ENCODE assay signal across 9 cellular contexts in the genomic region with DNA sequence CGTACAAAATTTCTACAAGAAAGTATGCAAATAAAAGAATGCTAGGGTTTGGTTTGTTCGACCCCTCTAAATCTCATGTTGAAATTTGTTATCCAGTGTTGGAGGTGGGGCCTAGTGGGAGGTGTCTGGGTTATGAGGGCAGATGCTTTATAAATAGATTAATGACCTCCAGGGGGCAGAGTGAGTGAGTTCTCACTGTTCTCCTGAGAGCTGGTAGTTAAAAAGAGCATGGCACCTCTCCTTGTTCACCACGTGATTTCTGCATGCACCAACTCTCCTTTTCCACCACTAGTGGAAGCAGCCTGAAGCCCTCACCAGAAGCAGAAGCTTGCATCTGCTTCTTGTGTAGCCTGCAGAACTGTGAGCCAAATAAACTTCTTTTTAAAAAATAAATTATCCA. TPM values are rescaled to one million over a fixed set of nuclear protein-coding genes. Genes with fewer than 3 reads are reported as not detected.
DNase-seq lines count a peak whose midpoint lies in the region; ATAC-seq, FAIRE-seq and TF ChIP-seq lines count a peak whose summit lies in the region.
"Had no signal": no experiment of that assay in that cellular context is flagged by ENCODE, and none has a peak within 500 bp of the region (broad histone marks: within the 10 kb centered on the region; RNA-seq: fewer than 3 reads in every experiment).

No MANE protein-coding gene starts in this region.

- no peak overlapping the region for H3K27ac ChIP-seq in endothelial cell of umbilical vein (ENCODE audit: insufficient read depth, low read depth, low read length)

- CTCF ChIA-PET in endothelial cell of umbilical vein (lab: Charles Lee), result interaction anchor here (0.6 to 1.0 kb wide), 3 partner anchors 108 to 1225 kb away, joined by 3 to 7 read pairs (median 3); no protein-coding TSS in a partner anchor

- dilution Hi-C loops in endothelial cell of umbilical vein (cut with MboI; ENCODE audit: extremely low pct_ligation_motif_present, low sequenced_read_pairs), result no loop called here

- POLR2A ChIA-PET in endothelial cell of umbilical vein (lab: Charles Lee), result no interaction called here

- no peaks in the 10 kb centered on the region for H3K79me2 ChIP-seq in endothelial cell of umbilical vein (ENCODE audit: control insufficient read depth, insufficient read depth, low read length)

- peak; percentile 45 for FAIRE-seq in GM19239 (lab: Jason Lieb, UNC)
- FAIRE-seq in endothelial cell of umbilical vein (lab: Jason Lieb, UNC), result peak; percentile 12

- peak; percentile 16 for DNase-seq in Caki2 (ENCODE audit: low read depth)
- peak; percentile 13 for DNase-seq in GM19239 (ENCODE audit: insufficient read length, low spot score)
- peak; percentile 30 for DNase-seq in NCI-H82 treated with DMSO at 0.1 percent for 48 hours (lab: John Stamatoyannopoulos, UW; ENCODE audit: unreplicated experiment)
- DNase-seq in endothelial cell of umbilical vein (ENCODE audit: low read depth, low spot score), result peak; percentile 25
- no peak for DNase-seq in hypothalamus (lab: John Stamatoyannopoulos, UW)
- DNase-seq in activated T-cell treated with anti-CD3 and anti-CD28 coated beads for 4 hours, result no peak
- no peak for DNase-seq in DMS79 treated with DMSO at 0.1 percent for 48 hours (lab: John Stamatoyannopoulos, UW)

- TF ChIP-seq POLR2A in endothelial cell of umbilical vein (IDR thresholded peaks at IDR 0.05; ENCODE audit: low read depth, low read length), result no peak

- H3K27me3 ChIP-seq in endothelial cell of umbilical vein (ENCODE audit: control insufficient read depth in 2 of 2, insufficient read depth in 2 of 2, low read length in 2 of 2), result no peaks in the 10 kb centered on the region

- H3K4me1 ChIP-seq in endothelial cell of umbilical vein (ENCODE audit: control insufficient read depth, extremely low read depth, insufficient read depth, low read length), result no peaks in the 10 kb centered on the region

- no peak overlapping the region for H3K9ac ChIP-seq in endothelial cell of umbilical vein (replicated peaks; ENCODE audit: extremely low read depth, insufficient read depth, low read length)

- H3K9me1 ChIP-seq in endothelial cell of umbilical vein (replicated peaks; ENCODE audit: control insufficient read depth, extremely low read depth, insufficient read depth, low read length), result no peaks in the 10 kb centered on the region

- peak; percentile 15 to 19 for TF ChIP-seq CTCF in endothelial cell of umbilical vein (IDR thresholded peaks at IDR 0.05; ENCODE audit: extremely low read depth in 1 of 2, insufficient read depth in 1 of 2, low read depth in 1 of 2, low read length in 2 of 2)

- no peak overlapping the region for H3K4me2 ChIP-seq in endothelial cell of umbilical vein (ENCODE audit: insufficient read depth, low read length)

- ATAC-seq in HG03097 (IDR thresholded peaks at IDR 0.05; ENCODE audit: low FRiP score, unreplicated experiment), result peak; percentile 64

- H3K36me3 ChIP-seq in endothelial cell of umbilical vein (ENCODE audit: control insufficient read depth in 2 of 2, extremely low read depth in 1 of 2, insufficient read depth in 2 of 2, low read length in 2 of 2), result no peaks in the 10 kb centered on the region

- H2AFZ ChIP-seq in endothelial cell of umbilical vein (ENCODE audit: low read depth, low read length), result no peak overlapping the region

- no TSS peak for BruUV-seq in endothelial cell of umbilical vein (replicated peaks; lab: Mats Ljungman, UMichigan)

- H3K4me3 ChIP-seq in endothelial cell of umbilical vein (replicated peaks in 1 of 3; ENCODE audit: insufficient read depth in 1 of 3, low read depth in 1 of 3, low read length in 3 of 3), result no peak overlapping the region
- H3K4me3 ChIP-seq: lung had no signal

- intact Hi-C loops in endothelial cell of umbilical vein (cut with micrococcal nuclease), result no loop called here

- in situ Hi-C loops in Caki2 (cut with HindIII; ENCODE audit: low pct_unique_long_range_greater_than_20kb, low sequenced_read_pairs), result no loop called here

- H3K9me3 ChIP-seq in endothelial cell of umbilical vein (replicated peaks; ENCODE audit: control insufficient read depth, insufficient read depth, low read length), result no peaks in the 10 kb centered on the region

- H4K20me1 ChIP-seq in endothelial cell of umbilical vein (replicated peaks; ENCODE audit: control insufficient read depth, extremely low read depth, insufficient read depth, low read length), result no peaks in the 10 kb centered on the region

TF ChIP-seq in endothelial cell of umbilical vein, 7 proteins besides CTCF, POLR2A, EP300 and RAD21:
- no peak for TF ChIP-seq EZH2 (IDR thresholded peaks at IDR 0.05; ENCODE audit: borderline replicate concordance, low read depth, low read length, severe bottlenecking)
- TF ChIP-seq POLR2AphosphoS5 (IDR thresholded peaks at IDR 0.05; ENCODE audit: insufficient read depth, low read depth, low read length), result no peak
- no peak for TF ChIP-seq GATA2 (IDR thresholded peaks at IDR 0.05; ENCODE audit: insufficient read depth, insufficient read length, low read depth, low read length)
- TF ChIP-seq, protein P1, sequence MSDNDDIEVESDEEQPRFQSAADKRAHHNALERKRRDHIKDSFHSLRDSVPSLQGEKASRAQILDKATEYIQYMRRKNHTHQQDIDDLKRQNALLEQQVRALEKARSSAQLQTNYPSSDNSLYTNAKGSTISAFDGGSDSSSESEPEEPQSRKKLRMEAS (IDR thresholded peaks at IDR 0.05; ENCODE audit: insufficient read depth, insufficient read length), result no peak
- no peak for TF ChIP-seq FOS (IDR thresholded peaks at IDR 0.05; ENCODE audit: borderline replicate concordance, insufficient read depth, low read length)
- no peak for TF ChIP-seq MYC (IDR thresholded peaks at IDR 0.05; ENCODE audit: low read depth, low read length)
- no peak for TF ChIP-seq JUN (IDR thresholded peaks at IDR 0.05; ENCODE audit: borderline replicate concordance, insufficient read depth, insufficient read length, low read depth)

RNA-seq across cellular contexts. Expression of a gene that starts 50.4 kb away (rescaled TPM):
- not detected in 2 replicates for total RNA-seq in Caki2 (2014; rRNA removed; shearing (Covaris generic); ENCODE audit: low replicate concordance)
- not detected in 2 replicates for total RNA-seq in endothelial cell of umbilical vein
- polyA plus RNA-seq in endothelial cell of umbilical vein, result not detected in 2 replicates
- not detected in 2 replicates for polyA plus RNA-seq in endothelial cell of umbilical vein (2011; cell fraction: cytosol; rRNA removed)
- not detected in 2 replicates for polyA plus RNA-seq in endothelial cell of umbilical vein (2011; cell fraction: nucleus; rRNA removed)
- not detected in 2 replicates for polyA plus RNA-seq in endothelial cell of umbilical vein (2012)
- not detected in 2 replicates for polyA minus RNA-seq in endothelial cell of umbilical vein
- polyA minus RNA-seq in endothelial cell of umbilical vein (2011; cell fraction: cytosol; rRNA and poly(A)+ RNA removed), result not detected
- polyA minus RNA-seq in endothelial cell of umbilical vein (2011; cell fraction: nucleus; rRNA and poly(A)+ RNA removed), result not detected in 2 replicates
- total RNA-seq: lung had no signal

Comparison
In these comparisons a context has a peak if more than half of its experiments do, and no peak if none do; other contexts are left out.
1. DNase-seq: peak in Caki2 (single experiment), GM19239 (single experiment), NCI-H82 treated with DMSO at 0.1 percent for 48 hours (single experiment) and endothelial cell of umbilical vein (single experiment); none in hypothalamus (0 of 51), activated T-cell treated with anti-CD3 and anti-CD28 coated beads for 4 hours (single experiment) and DMS79 treated with DMSO at 0.1 percent for 48 hours (single experiment).